Comparison of ENCODE assay signal across 10 cellular contexts in the genomic region with DNA sequence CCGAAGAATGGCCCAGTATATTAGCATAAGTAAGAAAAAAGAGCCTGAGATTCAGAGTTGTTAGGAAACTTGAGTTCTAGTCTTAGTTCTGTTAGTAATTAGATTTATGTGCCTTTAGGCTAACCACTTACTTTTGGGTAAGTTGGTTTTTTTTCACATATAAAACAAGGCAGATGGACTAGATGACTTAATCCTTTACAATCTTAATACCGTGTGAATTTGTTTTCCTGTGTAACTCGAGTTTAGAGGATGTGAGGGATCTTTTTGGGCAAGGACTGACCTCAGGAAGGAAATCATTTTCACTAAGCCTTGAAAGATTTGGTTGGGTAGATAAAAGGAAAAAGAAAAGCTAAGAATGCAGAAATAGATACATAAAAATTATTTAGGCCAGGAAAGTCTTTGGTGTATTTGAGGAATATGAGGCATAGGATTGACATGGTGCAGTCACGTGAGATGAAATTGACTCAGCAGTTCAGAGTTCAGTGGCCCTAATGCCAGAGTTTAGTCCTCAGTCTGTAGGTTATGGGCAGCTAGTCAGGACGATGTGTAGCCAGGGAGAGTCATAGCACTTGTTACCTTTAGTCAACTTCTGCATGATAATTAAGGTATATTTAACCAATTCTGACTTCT. TPM values are rescaled to one million over a fixed set of nuclear protein-coding genes. Genes with fewer than 3 reads are reported as not detected.
DNase-seq lines count a peak whose midpoint lies in the region; ATAC-seq and TF ChIP-seq lines count a peak whose summit lies in the region.
"Had no signal": no experiment of that assay in that cellular context is flagged by ENCODE, and none has a peak within 500 bp of the region (broad histone marks: within the 10 kb centered on the region; RNA-seq: fewer than 3 reads in every experiment).

No MANE protein-coding gene starts in this region.

- no peaks in the 10 kb centered on the region for H3K27me3 ChIP-seq in ACC112 (ENCODE audit: insufficient read depth, low read length)
- H3K27me3 ChIP-seq in left lung: no peaks in the 10 kb centered on the region
- H3K27me3 ChIP-seq: ovary had no signal

- H3K36me3 ChIP-seq in ACC112 (ENCODE audit: insufficient read depth, low read length) (0 out of 2 replicates have a peak, but pooled peaks cover 9% of the 10 kb centered on the region), left lung (peaks cover 0 to 6% of the 10 kb centered on the region in 2 donors)
- H3K36me3 ChIP-seq: ovary had no signal

- no peak for TF ChIP-seq CTCF in HFFc6 (IDR thresholded peaks at IDR 0.05)
- TF ChIP-seq CTCF in left lung (IDR thresholded peaks at IDR 0.05): no peak

- DNase-seq in HFFc6 (peak; percentile 44), amniotic epithelial cell (ENCODE audit: low read depth) (peak; percentile 68), left lung (no peak), GM19240 (ENCODE audit: insufficient read length, low spot score) (no peak)
- DNase-seq: NCI-H1105, ovary had no signal

- H3K9me3 Mint-ChIP-seq in HFFc6: no peaks in the 10 kb centered on the region

- H3K9me3 ChIP-seq in left lung: no peaks in the 10 kb centered on the region
- H3K9me3 ChIP-seq: ovary had no signal

- intact Hi-C loops in left lung (cut with DNase I): no loop called here

- peak overlapping the region; percentile 46 for H3K4me3 Mint-ChIP-seq in HFFc6

- H3K4me3 ChIP-seq in ACC112 (ENCODE audit: low read depth, low read length) (no peak overlapping the region), left lung (no peak overlapping the region)
- H3K4me3 ChIP-seq: ovary had no signal

- H3K27ac ChIP-seq in ACC112 (ENCODE audit: low read depth, low read length) (peak overlapping the region; percentile 41), left lung (peak overlapping the region in 1 of 2 donors; percentile 31)
- H3K27ac ChIP-seq: ovary had no signal

- peak; percentile 25 for ATAC-seq in left lung
- ATAC-seq in HG03460 (IDR thresholded peaks at IDR 0.05; ENCODE audit: unreplicated experiment): no peak
- ATAC-seq in GM18517 (IDR thresholded peaks at IDR 0.05; ENCODE audit: unreplicated experiment): no peak
- no peak for ATAC-seq in GM19023 (IDR thresholded peaks at IDR 0.05; ENCODE audit: unreplicated experiment)

- H3K27ac Mint-ChIP-seq in HFFc6: peak overlapping the region; percentile 78

- H3K4me1 Mint-ChIP-seq in HFFc6 (ENCODE audit: low read depth): peaks cover 62% of the 10 kb centered on the region

- H2AFZ ChIP-seq in ACC112 (ENCODE audit: low read length, unreplicated experiment): no peak overlapping the region

- peaks cover 85% of the 10 kb centered on the region for H3K79me2 ChIP-seq in ACC112 (ENCODE audit: control insufficient read depth, insufficient read depth, low read length, unreplicated experiment)

- H3K4me1 ChIP-seq in ACC112 (ENCODE audit: control insufficient read depth, insufficient read depth, low read length, unreplicated experiment): peaks cover 36% of the 10 kb centered on the region
- peaks cover 0 to 47% of the 10 kb centered on the region in 2 donors for H3K4me1 ChIP-seq in left lung

- H3K36me3 Mint-ChIP-seq in HFFc6 (ENCODE audit: low read depth): peaks cover 26% of the 10 kb centered on the region

- no peaks in the 10 kb centered on the region; the same call in 1 of the 2 replicates for H3K27me3 Mint-ChIP-seq in HFFc6 (ENCODE audit: insufficient read depth)

RNA-seq across cellular contexts. Expression of a gene that starts 34.6 kb away (rescaled TPM):
- 10 to 100 TPM; 63.9 to 78.0 (median 69.4) TPM for total RNA-seq in HFFc6 (2021; fragmentation: NEBNext Ultra II Directional; extraction: Animal tissue kit (Norgen Biotek cat#: 25700))
- 10 to 100 TPM; 71.6 to 87.1 TPM for total RNA-seq in left lung

Comparison
In these comparisons a context has a peak if more than half of its experiments do, and no peak if none do; other contexts are left out.
1. DNase-seq: peak in HFFc6 (single experiment) and amniotic epithelial cell (single experiment); none in left lung (0 of 2) and GM19240 (single experiment).